In the genomic region with DNA sequence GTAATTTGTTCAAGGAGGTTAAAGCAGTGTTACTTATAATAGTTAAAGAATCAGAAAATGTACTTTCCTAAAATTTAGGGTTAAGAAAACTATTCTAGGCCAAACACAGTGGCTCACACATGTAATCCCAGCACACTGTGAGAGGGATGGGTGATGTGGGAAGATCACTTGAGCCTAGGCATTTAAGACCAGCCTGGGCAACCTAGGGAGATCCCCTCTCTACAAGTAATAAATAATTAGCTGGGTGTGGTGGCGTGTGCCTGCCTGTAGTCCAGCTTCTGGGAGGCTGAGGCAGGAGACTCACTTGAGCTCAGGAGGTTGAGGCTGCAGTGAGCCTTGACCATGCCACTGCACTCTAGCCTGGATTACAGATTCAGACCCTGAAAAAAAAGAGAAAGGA, we compare ENCODE assay signal across 27 cellular contexts.
"Had no signal": no experiment of that assay in that cellular context is flagged by ENCODE, and none has a peak within 500 bp of the region (broad histone marks: within the 10 kb centered on the region; RNA-seq: fewer than 3 reads in every experiment).

No MANE protein-coding gene starts in this region.

- H3K36me3 ChIP-seq: colonic mucosa, esophagus muscularis mucosa, esophagus squamous epithelium, gastrocnemius medialis, gastroesophageal sphincter, heart left ventricle, heart right ventricle had no signal

- H3K4me3 ChIP-seq: colonic mucosa, coronary artery, dorsolateral prefrontal cortex, esophagus muscularis mucosa, esophagus squamous epithelium, gastrocnemius medialis, gastroesophageal sphincter, heart left ventricle, heart right ventricle had no signal

- ATAC-seq: effector memory CD8-positive, alpha-beta T cell; esophagus mucosa; foreskin keratinocyte; gastrocnemius medialis; gastroesophageal sphincter; heart left ventricle; heart right ventricle had no signal

- H3K4me3 Mint-ChIP-seq: dendritic cell treated with granulocyte-macrophage colony-stimulating factor and Interleukin-4, amounts not matched to agents 40 ng/mL and 50 ng/mL, for 4 days; effector memory CD8-positive, alpha-beta T cell; endodermal cell had no signal

- H3K9me3 ChIP-seq: colonic mucosa, esophagus muscularis mucosa, esophagus squamous epithelium, gastrocnemius medialis, gastroesophageal sphincter, heart left ventricle, heart right ventricle had no signal

- H3K27ac ChIP-seq: colonic mucosa, coronary artery, dorsolateral prefrontal cortex, epithelial cell of prostate, esophagus muscularis mucosa, esophagus squamous epithelium, foreskin keratinocyte, gastrocnemius medialis, gastroesophageal sphincter, heart left ventricle, heart right ventricle had no signal

- H3K27ac Mint-ChIP-seq: dendritic cell treated with granulocyte-macrophage colony-stimulating factor and Interleukin-4, amounts not matched to agents 40 ng/mL and 50 ng/mL, for 4 days; effector memory CD8-positive, alpha-beta T cell; endodermal cell had no signal

- H3K9me3 Mint-ChIP-seq: dendritic cell treated with granulocyte-macrophage colony-stimulating factor and Interleukin-4, amounts not matched to agents 40 ng/mL and 50 ng/mL, for 4 days had no signal

- FAIRE-seq: colon, endothelial cell of umbilical vein had no signal

- DNase-seq: colonic mucosa; cortex of kidney; dermis blood vessel endothelial cell; dorsolateral prefrontal cortex; effector CD4-positive, alpha-beta T cell; effector CD8-positive, alpha-beta T cell; effector memory CD4-positive, alpha-beta T cell; effector memory CD8-positive, alpha-beta T cell; endodermal cell; erythroblast; esophagus squamous epithelium; foreskin fibroblast; foreskin keratinocyte; foreskin melanocyte; gastrocnemius medialis; glutamatergic neuron; head of caudate nucleus; heart left ventricle; heart right ventricle had no signal

- H3K4me1 ChIP-seq: colonic mucosa, foreskin keratinocyte, gastrocnemius medialis had no signal

- H3K27me3 ChIP-seq: colonic mucosa, foreskin keratinocyte, gastrocnemius medialis, gastroesophageal sphincter had no signal
